Comparison of ENCODE assay signal across 24 cellular contexts in genomic region chr5:134171972-134172371, GRCh38. TPM values are rescaled to one million over a fixed set of nuclear protein-coding genes. Genes with fewer than 3 reads are reported as not detected.
DNase-seq lines count a peak whose midpoint lies in the region; ATAC-seq, FAIRE-seq and TF ChIP-seq lines count a peak whose summit lies in the region.
"Had no signal": no experiment of that assay in that cellular context is flagged by ENCODE, and none has a peak within 500 bp of the region (broad histone marks: within the 10 kb centered on the region; RNA-seq: fewer than 3 reads in every experiment).

No MANE protein-coding gene starts in this region.

- H3K9me3 Mint-ChIP-seq in natural killer cell = no peaks in the 10 kb centered on the region
- H3K9me3 Mint-ChIP-seq in natural killer cell treated with Interleukin-12 subunit alpha and Interleukin-12 subunit beta and Interleukin-15 and Interleukin-18, amount 100 ng/mL, for 72 hours = no peaks in the 10 kb centered on the region
- H3K9me3 Mint-ChIP-seq: naive thymus-derived CD8-positive, alpha-beta T cell had no signal

- H3K9me3 ChIP-seq in K562 (replicated peaks; ENCODE audit: control insufficient read depth, insufficient read depth, low read depth, low read length) = no peaks in the 10 kb centered on the region
- H3K9me3 ChIP-seq: SJSA1, tibial nerve had no signal

- no peak overlapping the region for H2AFZ ChIP-seq in K562 (ENCODE audit: low read depth, low read length)

- intact Hi-C loops in natural killer cell (cut with micrococcal nuclease) = no loop called here
- intact Hi-C loops in K562 (cut with micrococcal nuclease) = no loop called here

- no peak for TF ChIP-seq EP300 in K562 (IDR thresholded peaks at IDR 0.05; ENCODE audit: low read length)

- peaks cover 7% of the 10 kb centered on the region for H3K36me3 Mint-ChIP-seq in natural killer cell
- H3K36me3 Mint-ChIP-seq in natural killer cell treated with Interleukin-12 subunit alpha and Interleukin-12 subunit beta and Interleukin-15 and Interleukin-18, amount 100 ng/mL, for 72 hours = peaks cover 24% of the 10 kb centered on the region

- no peak overlapping the region for H3K9ac ChIP-seq in K562 (ENCODE audit: insufficient read depth in 1 of 2, low read depth in 2 of 2, low read length in 2 of 2)

- in situ Hi-C loops in K562 (cut with MboI) = no loop called here

- H3K4me1 Mint-ChIP-seq in natural killer cell = peaks cover 49 to 52% of the 10 kb centered on the region in 2 donors
- peaks cover 34 to 44% of the 10 kb centered on the region in 2 donors for H3K4me1 Mint-ChIP-seq in natural killer cell treated with Interleukin-12 subunit alpha and Interleukin-12 subunit beta and Interleukin-15 and Interleukin-18, amount 100 ng/mL, for 72 hours (ENCODE audit: low read depth in 2 of 2)

- H3K4me2 ChIP-seq in K562 (ENCODE audit: insufficient read depth, low read length) = no peak overlapping the region

- H3K27me3 ChIP-seq in K562 (ENCODE audit: control insufficient read depth in 2 of 2, insufficient read depth in 2 of 2, low read length in 2 of 2) = no peaks in the 10 kb centered on the region
- H3K27me3 ChIP-seq: SJSA1, tibial nerve had no signal

- no peak for TF ChIP-seq POLR2A in K562 (conservative IDR thresholded peaks at IDR 0.05)

- peaks cover 90% of the 10 kb centered on the region for H3K79me2 ChIP-seq in K562 (ENCODE audit: control insufficient read depth, insufficient read depth, low read length)

- ATAC-seq in natural killer cell (no peak), K562 (no peak), SK-N-SH treated with all-trans-retinoic acid at 6 μM for 48 hours (no peak), GM21367 (IDR thresholded peaks at IDR 0.05; ENCODE audit: unreplicated experiment) (no peak)
- no peak for ATAC-seq in natural killer cell treated with Interleukin-12 subunit alpha and Interleukin-12 subunit beta and Interleukin-15 and Interleukin-18, amount 100 ng/mL, for 72 hours
- ATAC-seq: naive thymus-derived CD8-positive, alpha-beta T cell had no signal

- TF ChIP-seq CTCF in natural killer cell (IDR thresholded peaks at IDR 0.05) (no peak), K562 (IDR thresholded peaks at IDR 0.05 in 2 of 3, conservative IDR thresholded peaks at IDR 0.05 in 1 of 3; ENCODE audit: insufficient read depth in 2 of 3, low read depth in 1 of 3, low read length in 3 of 3) (no peak)

- BruUV-seq in K562 (replicated peaks; lab: Mats Ljungman, UMichigan) = no TSS peak

- no peak for TF ChIP-seq RAD21 in K562 (CRISPR knock-in tag; conservative IDR thresholded peaks at IDR 0.05 in 1 of 2, IDR thresholded peaks at IDR 0.05 in 1 of 2)

- no peaks in the 10 kb centered on the region for H3K9me1 ChIP-seq in K562 (ENCODE audit: control insufficient read depth, insufficient read depth, low read length)

- peaks cover 69% of the 10 kb centered on the region for H3K36me3 ChIP-seq in K562 (ENCODE audit: control insufficient read depth, insufficient read depth, low read length)

- no peak for DNase-seq in natural killer cell
- no peak for DNase-seq in natural killer cell treated with Interleukin-12 subunit alpha and Interleukin-12 subunit beta and Interleukin-15 and Interleukin-18, amount 100 ng/mL, for 72 hours (ENCODE audit: low spot score)
- DNase-seq in K562 (ENCODE audit: extremely low read depth in 1 of 4, low spot score in 3 of 4) = no peak
- DNase-seq in medulla oblongata (ENCODE audit: extremely low spot score) = peak; percentile 43
- DNase-seq in AG20443 (ENCODE audit: low spot score) = no peak
- no peak for DNase-seq in NOMO-1 treated with dmso at 0.1 percent for 144 hours (lab: John Stamatoyannopoulos, UW; ENCODE audit: unreplicated experiment)
- DNase-seq: dermis blood vessel endothelial cell; DMS79; hypothalamus; mesenchymal stem cell; naive thymus-derived CD8-positive, alpha-beta T cell; NCI-H1092 treated with DMSO at 0.1 percent for 48 hours; NCI-H2081; posterior cingulate gyrus; stimulated activated naive CD4-positive, alpha-beta T cell; T-helper 2 cell had no signal

- H3K4me3 ChIP-seq in K562 = no peak overlapping the region
- H3K4me3 ChIP-seq: SJSA1, tibial nerve had no signal

- WGBS in K562 (ENCODE audit: insufficient coverage, low coverage, missing lambda C conversion rate) = 96% methylated on average over 4 of the region's 4 CpGs

- peak overlapping the region; percentile 19 to 32 for H3K27ac Mint-ChIP-seq in natural killer cell
- peak overlapping the region in 1 of 2 donors; percentile 62 for H3K27ac Mint-ChIP-seq in natural killer cell treated with Interleukin-12 subunit alpha and Interleukin-12 subunit beta and Interleukin-15 and Interleukin-18, amount 100 ng/mL, for 72 hours

- H3K27ac ChIP-seq in K562 (ENCODE audit: extremely low read depth, low read depth, low read length) = no peak overlapping the region
- H3K27ac ChIP-seq: SJSA1, tibial nerve had no signal

- CTCF ChIA-PET in K562 (lab: Yijun Ruan, JAX; ENCODE audit: low intra/inter-chr PET ratio) = no interaction called here

- FAIRE-seq in K562 (lab: Jason Lieb, UNC) = no peak
- FAIRE-seq: frontal cortex, H54, islet of Langerhans, RCC 7860 had no signal

- POLR2A ChIA-PET in K562 (lab: Yijun Ruan, JAX) = interaction anchor here (1.0 kb wide), 1 partner anchor 16 kb away, joined by 3 read pairs; no protein-coding TSS in a partner anchor

- H3K27me3 Mint-ChIP-seq in natural killer cell (ENCODE audit: low read depth in 2 of 2) = no peaks in the 10 kb centered on the region
- H3K27me3 Mint-ChIP-seq in natural killer cell treated with Interleukin-12 subunit alpha and Interleukin-12 subunit beta and Interleukin-15 and Interleukin-18, amount 100 ng/mL, for 72 hours = no peaks in the 10 kb centered on the region
- H3K27me3 Mint-ChIP-seq: naive thymus-derived CD8-positive, alpha-beta T cell had no signal

- peaks cover 9% of the 10 kb centered on the region in 2 experiments; a peak in 4 of 5 replicates for H3K4me1 ChIP-seq in K562 (replicated peaks in 1 of 2; ENCODE audit: control insufficient read depth in 2 of 2, insufficient read depth in 2 of 2, low read length in 2 of 2)

- peaks cover 19% of the 10 kb centered on the region for H4K20me1 ChIP-seq in K562 (replicated peaks; ENCODE audit: control insufficient read depth, insufficient read depth, low read length)

- H3K4me3 Mint-ChIP-seq in natural killer cell = no peak overlapping the region
- no peak overlapping the region for H3K4me3 Mint-ChIP-seq in natural killer cell treated with Interleukin-12 subunit alpha and Interleukin-12 subunit beta and Interleukin-15 and Interleukin-18, amount 100 ng/mL, for 72 hours

RNA-seq across cellular contexts. Expression of gene SKP1, which starts 4.8 kb away (rescaled TPM):
- 100 to 1,000 TPM; 301 to 338 (median 315) TPM for total RNA-seq in natural killer cell
- total RNA-seq in natural killer cell treated with Interleukin-12 subunit alpha and Interleukin-12 subunit beta and Interleukin-15 and Interleukin-18, amount 100 ng/mL, for 72 hours = 100 to 1,000 TPM; 162 to 210 TPM
- total RNA-seq in K562 (2011; cell fraction: chromatin; rRNA removed; ENCODE audit: low replicate concordance) = 90.0 and 233 TPM in 2 replicates
- 56.3 and 56.9 TPM in 2 replicates for total RNA-seq in K562 (2011; cell fraction: nucleolus; rRNA removed)
- total RNA-seq in K562 (2011; cell fraction: nucleoplasm; rRNA removed) = 128 and 219 TPM in 2 replicates
- 259 and 301 TPM in 2 replicates for total RNA-seq in K562 (2014; rRNA removed)
- 655 and 748 TPM in 2 replicates for total RNA-seq in K562 (2014; rRNA removed; fragmentation: Illumina TruSeq; extraction: Trizol)
- 621 and 639 TPM in 2 replicates for total RNA-seq in K562 (2015; rRNA removed; fragmentation: Illumina TruSeq; extraction: Trizol)
- 302 and 303 TPM in 2 replicates for total RNA-seq in K562 (2021)
- 471 and 627 TPM in 2 replicates for polyA plus RNA-seq in K562 (2011; rRNA removed)
- 91.9 and 240 TPM in 2 replicates for polyA plus RNA-seq in K562 (2011; cell fraction: cytosol; rRNA removed)
- polyA plus RNA-seq in K562 (2011; cell fraction: nucleus; rRNA removed) = 71.9 and 148 TPM in 2 replicates
- 488 and 491 TPM in 2 replicates for polyA plus RNA-seq in K562 (2012)
- polyA plus RNA-seq in K562 (2014; fragmentation: Illumina TruSeq; extraction: Trizol) = 809 and 876 TPM in 2 replicates
- 1,000 to 10,000 TPM; 2,075 to 2,109 TPM for polyA plus RNA-seq in K562 (2014; fragmentation: Nextera tagmentation; extraction: Ambion mirVana)
- polyA plus RNA-seq in K562 (2014; rRNA removed) = 625 and 669 TPM in 2 replicates
- 617 and 618 TPM in 2 replicates for polyA minus RNA-seq in K562 (2011; rRNA and poly(A)+ RNA removed)
- 97.3 and 126 TPM in 2 replicates for polyA minus RNA-seq in K562 (2011; cell fraction: cytosol; rRNA and poly(A)+ RNA removed)
- 44.0 and 74.6 TPM in 2 replicates for polyA minus RNA-seq in K562 (2011; cell fraction: nucleus; rRNA and poly(A)+ RNA removed)

RNA-seq across cellular contexts. Expression of gene PPP2CA, which starts 53.9 kb away (rescaled TPM):
- total RNA-seq in natural killer cell = 100 to 1,000 TPM; 188 to 205 (median 191) TPM
- 100 to 1,000 TPM; 126 to 185 TPM for total RNA-seq in natural killer cell treated with Interleukin-12 subunit alpha and Interleukin-12 subunit beta and Interleukin-15 and Interleukin-18, amount 100 ng/mL, for 72 hours
- 23.9 and 70.7 TPM in 2 replicates for total RNA-seq in K562 (2011; cell fraction: chromatin; rRNA removed; ENCODE audit: low replicate concordance)
- total RNA-seq in K562 (2011; cell fraction: nucleolus; rRNA removed) = 15.0 and 16.3 TPM in 2 replicates
- 25.6 and 41.1 TPM in 2 replicates for total RNA-seq in K562 (2011; cell fraction: nucleoplasm; rRNA removed)
- 237 and 254 TPM in 2 replicates for total RNA-seq in K562 (2014; rRNA removed)
- 109 and 129 TPM in 2 replicates for total RNA-seq in K562 (2014; rRNA removed; fragmentation: Illumina TruSeq; extraction: Trizol)
- 69.9 and 76.2 TPM in 2 replicates for total RNA-seq in K562 (2015; rRNA removed; fragmentation: Illumina TruSeq; extraction: Trizol)
- 190 and 194 TPM in 2 replicates for total RNA-seq in K562 (2021)
- polyA plus RNA-seq in K562 (2011; rRNA removed) = 158 and 257 TPM in 2 replicates
- 86.1 and 87.0 TPM in 2 replicates for polyA plus RNA-seq in K562 (2011; cell fraction: cytosol; rRNA removed)
- polyA plus RNA-seq in K562 (2011; cell fraction: nucleus; rRNA removed) = 32.6 and 43.8 TPM in 2 replicates
- polyA plus RNA-seq in K562 (2012) = 133 and 154 TPM in 2 replicates
- polyA plus RNA-seq in K562 (2014; fragmentation: Illumina TruSeq; extraction: Trizol) = 90.3 and 94.9 TPM in 2 replicates
- 10 to 100 TPM; 23.0 to 24.8 TPM for polyA plus RNA-seq in K562 (2014; fragmentation: Nextera tagmentation; extraction: Ambion mirVana)
- polyA plus RNA-seq in K562 (2014; rRNA removed) = 149 and 211 TPM in 2 replicates
- polyA minus RNA-seq in K562 (2011; rRNA and poly(A)+ RNA removed) = 212 and 242 TPM in 2 replicates
- 80.6 and 127 TPM in 2 replicates for polyA minus RNA-seq in K562 (2011; cell fraction: cytosol; rRNA and poly(A)+ RNA removed)
- 16.0 and 27.2 TPM in 2 replicates for polyA minus RNA-seq in K562 (2011; cell fraction: nucleus; rRNA and poly(A)+ RNA removed)

RNA-seq across cellular contexts. Expression of gene TCF7, which starts 57.5 kb away (rescaled TPM):
- total RNA-seq in natural killer cell (100 to 1,000 TPM in 2 of 3 donors, 10 to 100 TPM in 1; 97.7 to 203 (median 158) TPM), K562 (2014; rRNA removed) (5.8 TPM in 2 replicates), K562 (2014; rRNA removed; fragmentation: Illumina TruSeq; extraction: Trizol) (3.4 TPM in 2 replicates), K562 (2015; rRNA removed; fragmentation: Illumina TruSeq; extraction: Trizol) (3.1 and 3.2 TPM in 2 replicates), K562 (2021) (10.3 and 12.6 TPM in 2 replicates)
- total RNA-seq in natural killer cell treated with Interleukin-12 subunit alpha and Interleukin-12 subunit beta and Interleukin-15 and Interleukin-18, amount 100 ng/mL, for 72 hours = 1 to 10 TPM; 2.6 to 6.1 TPM
- total RNA-seq in K562 (2011; cell fraction: chromatin; rRNA removed; ENCODE audit: low replicate concordance) = 22.7 and 54.2 TPM in 2 replicates
- total RNA-seq in K562 (2011; cell fraction: nucleolus; rRNA removed) = 20.5 and 24.5 TPM in 2 replicates
- 24.3 and 38.9 TPM in 2 replicates for total RNA-seq in K562 (2011; cell fraction: nucleoplasm; rRNA removed)
- polyA plus RNA-seq in K562 (2011; rRNA removed) (3.2 and 4.2 TPM in 2 replicates), K562 (2014; fragmentation: Illumina TruSeq; extraction: Trizol) (14.4 and 14.9 TPM in 2 replicates), K562 (2014; fragmentation: Nextera tagmentation; extraction: Ambion mirVana) (1 to 10 TPM; 1.6 to 2.0 TPM), K562 (2014; rRNA removed) (5.4 and 5.8 TPM in 2 replicates)
- polyA plus RNA-seq in K562 (2011; cell fraction: cytosol; rRNA removed) = 2.6 and 5.4 TPM in 2 replicates
- 4.1 and 11.1 TPM in 2 replicates for polyA plus RNA-seq in K562 (2011; cell fraction: nucleus; rRNA removed)
- polyA plus RNA-seq in K562 (2012) = 8.3 and 8.9 TPM in 2 replicates
- polyA minus RNA-seq in K562 (2011; rRNA and poly(A)+ RNA removed) = 5.5 and 7.4 TPM in 2 replicates
- polyA minus RNA-seq in K562 (2011; cell fraction: cytosol; rRNA and poly(A)+ RNA removed) = 5.3 and 9.5 TPM in 2 replicates
- polyA minus RNA-seq in K562 (2011; cell fraction: nucleus; rRNA and poly(A)+ RNA removed) = 8.3 and 13.5 TPM in 2 replicates
